In the genomic region with DNA sequence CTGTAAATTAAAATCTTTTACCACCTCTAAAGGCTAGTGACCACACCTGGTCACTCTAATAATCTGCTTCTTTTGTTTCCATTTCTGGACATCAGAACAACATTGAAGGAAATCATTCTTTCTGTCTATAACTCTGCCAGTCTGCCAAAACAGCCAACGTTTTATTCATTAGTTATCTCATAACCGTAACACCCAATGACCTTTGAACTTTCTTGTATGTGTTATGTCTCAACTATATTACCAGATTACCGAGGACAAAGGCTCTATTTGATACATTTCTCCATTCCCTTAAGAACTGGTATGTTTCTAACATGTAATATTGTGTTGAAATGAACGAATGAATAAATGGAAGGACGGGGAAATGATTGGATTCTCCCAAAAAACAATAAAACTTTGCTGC, we compare ENCODE assay signal across 8 cellular contexts.
"Had no signal": no experiment of that assay in that cellular context is flagged by ENCODE, and none has a peak within 500 bp of the region (broad histone marks: within the 10 kb centered on the region; RNA-seq: fewer than 3 reads in every experiment).

No MANE protein-coding gene starts in this region.

- H3K4me3 ChIP-seq: GM12878 had no signal

- FAIRE-seq: G401.6, GM12878, GM12891, GM12892, GM18507, GM19239 had no signal

- DNase-seq: GDM1, GF-D8 had no signal

- ATAC-seq: GM12878 had no signal
